ENCODE assay signal across 20 cellular contexts in genomic region chr7:11970132-11970531, GRCh38.
"Had no signal": no experiment of that assay in that cellular context is flagged by ENCODE, and none has a peak within 500 bp of the region (broad histone marks: within the 10 kb centered on the region; RNA-seq: fewer than 3 reads in every experiment).

No MANE protein-coding gene starts in this region.

- H3K4me3 ChIP-seq: coronary artery, left lung, lung, uterus had no signal

- H3K9me3 ChIP-seq: uterus had no signal

- ATAC-seq: activated T-cell treated with anti-CD3 and anti-CD28 coated beads, Interleukin-2, amount 50 U/mL, for 72 hours; left lung; naive thymus-derived CD4-positive, alpha-beta T cell; sciatic nerve; stimulated activated naive B cell treated with anti-CD40 and anti-IgM and Interleukin-4, amounts not matched to agents 10 μg/mL and 1 μg/mL and 100 μg/mL, for 72 hours had no signal

- DNase-seq: activated CD4-positive, alpha-beta memory T cell treated with anti-CD3 and anti-CD28 coated beads for 36 hours; activated CD4-positive, alpha-beta T cell treated with anti-CD3 and anti-CD28 coated beads for 48 hours; activated effector memory CD4-positive, alpha-beta T cell treated with Interleukin-2 at 50 U/mL for 16 hours; activated naive CD4-positive, alpha-beta T cell treated with anti-CD3 and anti-CD28 coated beads, Interleukin-2, amount 10 ng/mL, durations not matched to agents 7 days and 5 days; activated T-cell treated with anti-CD3 and anti-CD28 coated beads, Interleukin-2, amount 50 U/mL, for 72 hours; amygdala; cerebellar nuclear complex; immature natural killer cell; left lung; naive thymus-derived CD4-positive, alpha-beta T cell; posterior cingulate gyrus; stimulated activated CD4-positive, alpha-beta T cell treated with anti-CD3 and anti-CD28 coated beads, Interleukin-2, amount 100 ng/mL, for 48 hours; stimulated activated CD8-positive, alpha-beta memory T cell treated with anti-CD3 and anti-CD28 coated beads, Interleukin-4, amount 100 ng/mL, for 48 hours; stimulated activated naive B cell treated with anti-CD40 and anti-IgM and Interleukin-4, amounts not matched to agents 10 μg/mL and 1 μg/mL and 100 μg/mL, for 72 hours; T-helper 9 cell; trophoblast cell; uterus had no signal

- H3K27ac ChIP-seq: coronary artery, left lung, uterus had no signal

- H3K36me3 ChIP-seq: left lung, uterus had no signal

- H3K4me1 ChIP-seq: left lung, uterus had no signal

- H3K27me3 ChIP-seq: left lung, uterus had no signal
